Comparison of ENCODE assay signal across 15 cellular contexts in genomic region chr4:3494501-3494900, GRCh38. TPM values are rescaled to one million over a fixed set of nuclear protein-coding genes. Genes with fewer than 3 reads are reported as not detected.
"Had no signal": no experiment of that assay in that cellular context is flagged by ENCODE, and none has a peak within 500 bp of the region (broad histone marks: within the 10 kb centered on the region; RNA-seq: fewer than 3 reads in every experiment).

No MANE protein-coding gene starts in this region.

- H3K27ac Mint-ChIP-seq: activated naive CD8-positive, alpha-beta T cell treated with anti-CD3 and anti-CD28 coated beads, Interleukin-2, amount 50 U/mL, for 24 hours; stimulated activated memory B cell treated with anti-CD40 and anti-IgM and Interleukin-4, amounts not matched to agents 10 μg/mL and 1 μg/mL and 100 μg/mL, for 72 hours had no signal

- H3K27me3 ChIP-seq: colonic mucosa, gastrocnemius medialis had no signal

- H3K4me1 ChIP-seq: colonic mucosa, upper lobe of right lung had no signal

- H3K4me3 Mint-ChIP-seq: activated naive CD8-positive, alpha-beta T cell treated with anti-CD3 and anti-CD28 coated beads, Interleukin-2, amount 50 U/mL, for 24 hours; stimulated activated memory B cell treated with anti-CD40 and anti-IgM and Interleukin-4, amounts not matched to agents 10 μg/mL and 1 μg/mL and 100 μg/mL, for 72 hours had no signal

- ATAC-seq: activated naive CD8-positive, alpha-beta T cell treated with anti-CD3 and anti-CD28 coated beads, Interleukin-2, amount 50 U/mL, for 24 hours; gastrocnemius medialis; stimulated activated memory B cell treated with anti-CD40 and anti-IgM and Interleukin-4, amounts not matched to agents 10 μg/mL and 1 μg/mL and 100 μg/mL, for 72 hours; upper lobe of right lung had no signal

- H3K36me3 ChIP-seq: colonic mucosa, upper lobe of right lung had no signal

- H3K9me3 Mint-ChIP-seq: activated naive CD8-positive, alpha-beta T cell treated with anti-CD3 and anti-CD28 coated beads, Interleukin-2, amount 50 U/mL, for 24 hours; stimulated activated memory B cell treated with anti-CD40 and anti-IgM and Interleukin-4, amounts not matched to agents 10 μg/mL and 1 μg/mL and 100 μg/mL, for 72 hours had no signal

- H3K4me3 ChIP-seq: colonic mucosa, gastrocnemius medialis, heart right ventricle, upper lobe of right lung had no signal

- H3K27ac ChIP-seq: colonic mucosa, neutrophil, upper lobe of right lung, VCaP had no signal

- DNase-seq: activated CD4-positive, alpha-beta T cell treated with anti-CD3 and anti-CD28 coated beads for 48 hours; activated naive CD4-positive, alpha-beta T cell treated with Interleukin-2 at 50 U/mL for 16 hours; activated naive CD8-positive, alpha-beta T cell treated with anti-CD3 and anti-CD28 coated beads, Interleukin-2, amount 50 U/mL, for 24 hours; caudate nucleus; colonic mucosa; gastrocnemius medialis; heart right ventricle; islet precursor cell; posterior cingulate gyrus; T1000; upper lobe of right lung had no signal

- H3K27me3 Mint-ChIP-seq: stimulated activated memory B cell treated with anti-CD40 and anti-IgM and Interleukin-4, amounts not matched to agents 10 μg/mL and 1 μg/mL and 100 μg/mL, for 72 hours had no signal

- H3K4me1 Mint-ChIP-seq: activated naive CD8-positive, alpha-beta T cell treated with anti-CD3 and anti-CD28 coated beads, Interleukin-2, amount 50 U/mL, for 24 hours had no signal

- H3K9me3 ChIP-seq: colonic mucosa, gastrocnemius medialis, heart right ventricle, neutrophil, upper lobe of right lung had no signal

RNA-seq across cellular contexts. Expression of gene DOK7, which starts 31.4 kb away (rescaled TPM):
- total RNA-seq: astrocyte had no signal
